18 cellular contexts compared by ENCODE assay signal in the genomic region with DNA sequence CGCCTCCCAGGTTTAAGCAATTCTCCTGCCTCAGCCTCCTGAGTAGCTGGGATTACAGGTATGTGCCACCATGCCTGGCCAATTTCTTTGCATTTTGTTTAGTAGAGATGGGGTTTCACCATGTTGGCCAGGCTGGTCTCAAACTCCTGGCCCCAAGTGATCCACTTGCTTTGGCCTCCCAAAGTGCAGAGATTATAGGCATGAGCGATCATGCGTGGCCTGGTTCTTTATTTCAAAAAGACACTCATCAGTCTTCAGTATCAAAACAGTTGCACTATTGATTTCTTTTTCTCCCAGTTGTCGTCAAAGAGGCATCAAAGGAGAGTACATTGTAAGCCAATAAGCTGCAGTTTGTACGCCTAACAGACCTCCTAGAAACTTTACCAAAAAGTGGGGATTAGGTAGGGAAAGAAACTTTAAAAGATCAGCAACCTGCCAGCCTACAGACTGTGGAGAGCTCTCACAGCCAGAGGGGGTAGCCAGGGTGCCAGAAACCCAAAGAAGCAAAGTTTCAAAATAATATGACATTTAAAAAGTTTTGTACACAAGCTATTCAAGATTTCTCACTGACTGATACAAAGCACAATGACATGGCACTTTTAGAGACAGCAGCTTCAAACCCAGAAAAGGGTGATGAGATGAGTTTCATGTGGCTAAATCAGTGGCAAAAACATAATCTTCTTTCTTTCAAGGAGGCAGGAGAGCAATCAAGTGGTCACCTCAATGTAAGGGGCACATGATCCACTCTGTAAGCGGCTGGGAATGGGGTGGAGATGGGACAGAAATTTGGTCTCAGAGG.
DNase-seq lines count a peak whose midpoint lies in the region; ATAC-seq, FAIRE-seq and TF ChIP-seq lines count a peak whose summit lies in the region.
"Had no signal": no experiment of that assay in that cellular context is flagged by ENCODE, and none has a peak within 500 bp of the region (broad histone marks: within the 10 kb centered on the region; RNA-seq: fewer than 3 reads in every experiment).

No MANE protein-coding gene starts in this region.

- H3K4me3 ChIP-seq in HepG2 (replicated peaks in 1 of 3; ENCODE audit: insufficient read depth in 1 of 3, low read depth in 2 of 3, low read length in 3 of 3) (no peak overlapping the region), right lobe of liver (no peak overlapping the region), lower lobe of right lung (no peak overlapping the region)
- H3K4me3 ChIP-seq: adrenal gland had no signal

- H3K4me1 ChIP-seq in HepG2 (ENCODE audit: insufficient read depth, low read length) = peaks cover 54% of the 10 kb centered on the region
- no peaks in the 10 kb centered on the region for H3K4me1 ChIP-seq in right lobe of liver
- H3K4me1 ChIP-seq in lower lobe of right lung = peaks cover 30% of the 10 kb centered on the region
- H3K4me1 ChIP-seq: adrenal gland, foreskin keratinocyte had no signal

- TF ChIP-seq POLR2A in HepG2 (IDR thresholded peaks at IDR 0.05; ENCODE audit: insufficient read depth in 1 of 2, low read depth in 2 of 2, low read length in 2 of 2) = no peak
- TF ChIP-seq POLR2A in right lobe of liver (IDR thresholded peaks at IDR 0.05) = no peak

- H3K27me3 ChIP-seq in HepG2 (ENCODE audit: control insufficient read depth in 1 of 2, insufficient read depth in 2 of 2, low read length in 2 of 2) = no peaks in the 10 kb centered on the region
- H3K27me3 ChIP-seq in right lobe of liver = no peaks in the 10 kb centered on the region
- H3K27me3 ChIP-seq in lower lobe of right lung (ENCODE audit: low read depth) = no peaks in the 10 kb centered on the region
- H3K27me3 ChIP-seq: adrenal gland had no signal

- no peak for TF ChIP-seq EP300 in HepG2 (IDR thresholded peaks at IDR 0.05; ENCODE audit: low read depth in 2 of 2, low read length in 2 of 2)
- TF ChIP-seq EP300 in HepG2 (CRISPR knock-in tag; IDR thresholded peaks at IDR 0.05; ENCODE audit: borderline replicate concordance) = no peak

- H3K36me3 ChIP-seq in HepG2 (replicated peaks in 1 of 2; ENCODE audit: control insufficient read depth in 1 of 2, insufficient read depth in 2 of 2, low read length in 2 of 2) (no peaks in the 10 kb centered on the region), right lobe of liver (no peaks in the 10 kb centered on the region), lower lobe of right lung (no peaks in the 10 kb centered on the region)
- H3K36me3 ChIP-seq: adrenal gland had no signal

- H3K9me3 ChIP-seq in HepG2 (ENCODE audit: low read length) = no peaks in the 10 kb centered on the region
- no peaks in the 10 kb centered on the region for H3K9me3 ChIP-seq in right lobe of liver
- no peaks in the 10 kb centered on the region for H3K9me3 ChIP-seq in lower lobe of right lung
- H3K9me3 ChIP-seq: adrenal gland had no signal

- H3K79me2 ChIP-seq in HepG2 (ENCODE audit: insufficient read depth, low read length) = no peaks in the 10 kb centered on the region

- DNase-seq in HepG2 (ENCODE audit: low spot score) (no peak), right lobe of liver (no peak), RCC 7860 (ENCODE audit: low spot score) (peak; percentile 21), lower lobe of right lung (no peak), GOT3 (lab: John Stamatoyannopoulos, UW) (no peak)
- DNase-seq: activated CD4-positive, alpha-beta T cell treated with anti-CD3 and anti-CD28 coated beads for 48 hours; activated effector memory CD4-positive, alpha-beta T cell treated with anti-CD3 and anti-CD28 coated beads, Interleukin-2, amount 50 U/mL, for 16 hours; adrenal gland; foreskin keratinocyte; hypothalamus; naive thymus-derived CD8-positive, alpha-beta T cell; NCI-H1417 treated with DMSO at 0.1 percent for 48 hours; stimulated activated CD4-positive, alpha-beta T cell treated with anti-CD3 and anti-CD28 coated beads, Interleukin-1b, Interleukin-23, amount 100 ng/mL, for 48 hours; stimulated activated naive CD4-positive, alpha-beta T cell treated with Interleukin-2 at 50 U/mL for 16 hours had no signal

- no peak for FAIRE-seq in HepG2 (lab: Jason Lieb, UNC)
- no peak for FAIRE-seq in RCC 7860 (lab: Jason Lieb, UNC)
- FAIRE-seq: TTC549 had no signal

- no TSS peak for BruUV-seq in HepG2 (replicated peaks; lab: Mats Ljungman, UMichigan)

- no peak for TF ChIP-seq RAD21 in HepG2 (CRISPR knock-in tag; IDR thresholded peaks at IDR 0.05)

- H4K20me1 ChIP-seq in HepG2 (ENCODE audit: insufficient read depth, low read length) = no peaks in the 10 kb centered on the region

- WGBS in HepG2 (ENCODE audit: low lambda C conversion rate) = 84% methylated on average over 6 of the region's 6 CpGs
- 82% methylated on average over 6 of the region's 6 CpGs for WGBS in right lobe of liver (ENCODE audit: insufficient coverage, low coverage, low lambda C conversion rate, missing lambda C conversion rate)

- no peak overlapping the region for H2AFZ ChIP-seq in HepG2 (ENCODE audit: low read length)

- TF ChIP-seq CTCF in HepG2 (CRISPR knock-in tag; IDR thresholded peaks at IDR 0.05) = no peak
- no peak for TF ChIP-seq CTCF in right lobe of liver (IDR thresholded peaks at IDR 0.05)
- no peak for TF ChIP-seq CTCF in lower lobe of right lung (IDR thresholded peaks at IDR 0.05)

- in situ Hi-C loops in HepG2 (cut with HindIII; ENCODE audit: extremely low pct_ligation_motif_present, low pct_unique_long_range_greater_than_20kb) = no loop called here

- CTCF ChIA-PET in HepG2 (lab: Yijun Ruan, JAX; ENCODE audit: low intra/inter-chr PET ratio, low total read pairs) = no interaction called here

- intact Hi-C loops in HepG2 (cut with micrococcal nuclease; ENCODE audit: unreplicated experiment) (no loop called here), right lobe of liver (cut with DNase I) (loop anchor here in 1 of 2 donors (10.0 kb wide), 1 partner anchor 164 kb away; no protein-coding TSS in a partner anchor), lower lobe of right lung (cut with DNase I) (no loop called here)

- POLR2A ChIA-PET in HepG2 (lab: Yijun Ruan, JAX) = interaction anchor here (0.6 to 1.9 kb wide), 3 partner anchors 83 to 229 kb away, joined by 3 to 8 read pairs (median 3); a partner anchor contains a TSS

- H3K27ac ChIP-seq in HepG2 (ENCODE audit: extremely low read length, insufficient read depth, low read length) (no peak overlapping the region), right lobe of liver (no peak overlapping the region), lower lobe of right lung (peak overlapping the region; percentile 64)
- H3K27ac ChIP-seq: adrenal gland, foreskin keratinocyte had no signal

- no peak overlapping the region for H3K9ac ChIP-seq in HepG2 (ENCODE audit: insufficient read depth, low read depth, low read length)

- no peak for ATAC-seq in HepG2
- no peak for ATAC-seq in right lobe of liver
- peak in 1 of 2 donors; percentile 2 for ATAC-seq in lower lobe of right lung
- ATAC-seq in GM18907 (IDR thresholded peaks at IDR 0.05; ENCODE audit: unreplicated experiment) = no peak
- no peak for ATAC-seq in GM18520 (IDR thresholded peaks at IDR 0.05; ENCODE audit: unreplicated experiment)
- ATAC-seq in GM19455 (IDR thresholded peaks at IDR 0.05; ENCODE audit: unreplicated experiment) = no peak
- ATAC-seq: foreskin keratinocyte; naive thymus-derived CD8-positive, alpha-beta T cell had no signal

- H3K4me2 ChIP-seq in HepG2 (ENCODE audit: low read depth, low read length) = no peak overlapping the region

TF ChIP-seq in HepG2, 621 proteins besides CTCF, POLR2A, EP300 and RAD21 (continues in another document):
- TF ChIP-seq RBFOX2 (IDR thresholded peaks at IDR 0.05; ENCODE audit: low read depth, low read length) = no peak
- TF ChIP-seq SP4 (CRISPR knock-in tag; IDR thresholded peaks at IDR 0.05) = no peak
- TF ChIP-seq, protein P1, sequence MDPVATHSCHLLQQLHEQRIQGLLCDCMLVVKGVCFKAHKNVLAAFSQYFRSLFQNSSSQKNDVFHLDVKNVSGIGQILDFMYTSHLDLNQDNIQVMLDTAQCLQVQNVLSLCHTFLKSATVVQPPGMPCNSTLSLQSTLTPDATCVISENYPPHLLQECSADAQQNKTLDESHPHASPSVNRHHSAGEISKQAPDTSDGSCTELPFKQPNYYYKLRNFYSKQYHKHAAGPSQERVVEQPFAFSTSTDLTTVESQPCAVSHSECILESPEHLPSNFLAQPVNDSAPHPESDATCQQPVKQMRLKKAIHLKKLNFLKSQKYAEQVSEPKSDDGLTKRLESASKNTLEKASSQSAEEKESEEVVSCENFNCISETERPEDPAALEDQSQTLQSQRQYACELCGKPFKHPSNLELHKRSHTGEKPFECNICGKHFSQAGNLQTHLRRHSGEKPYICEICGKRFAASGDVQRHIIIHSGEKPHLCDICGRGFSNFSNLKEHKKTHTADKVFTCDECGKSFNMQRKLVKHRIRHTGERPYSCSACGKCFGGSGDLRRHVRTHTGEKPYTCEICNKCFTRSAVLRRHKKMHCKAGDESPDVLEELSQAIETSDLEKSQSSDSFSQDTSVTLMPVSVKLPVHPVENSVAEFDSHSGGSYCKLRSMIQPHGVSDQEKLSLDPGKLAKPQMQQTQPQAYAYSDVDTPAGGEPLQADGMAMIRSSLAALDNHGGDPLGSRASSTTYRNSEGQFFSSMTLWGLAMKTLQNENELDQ (CRISPR knock-in tag; IDR thresholded peaks at IDR 0.05; ENCODE audit: borderline replicate concordance) = no peak
- no peak for TF ChIP-seq DMAP1 (CRISPR knock-in tag; IDR thresholded peaks at IDR 0.05)
